27 cellular contexts compared by ENCODE assay signal in the genomic region with DNA sequence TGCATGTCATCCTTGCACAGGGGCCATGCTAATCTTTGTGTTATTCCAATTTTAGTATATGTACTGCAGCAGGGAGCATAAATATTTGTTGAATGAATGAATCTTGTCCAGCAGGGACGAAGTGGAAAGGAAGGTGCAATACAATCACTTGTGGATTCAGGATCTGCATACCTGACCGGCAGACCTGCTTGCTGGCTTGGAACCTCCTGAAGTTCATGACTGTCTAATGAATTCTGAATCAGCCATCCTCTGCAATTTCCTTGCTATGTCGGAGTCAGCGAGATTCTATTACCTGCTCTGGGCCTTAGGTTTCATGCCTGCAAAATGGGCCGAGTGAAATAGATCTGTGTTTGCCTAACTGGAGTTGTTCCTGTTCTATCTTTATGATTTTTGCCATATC. TPM values are rescaled to one million over a fixed set of nuclear protein-coding genes. Genes with fewer than 3 reads are reported as not detected.
A peak's percentile ranks its signal among the peaks of the same experiment; 100 is the strongest.
DNase-seq lines count a peak whose midpoint lies in the region; ATAC-seq and TF ChIP-seq lines count a peak whose summit lies in the region.
"Had no signal": no experiment of that assay in that cellular context is flagged by ENCODE, and none has a peak within 500 bp of the region (broad histone marks: within the 10 kb centered on the region; RNA-seq: fewer than 3 reads in every experiment).

No MANE protein-coding gene starts in this region.

- H3K4me2 ChIP-seq in OCI-LY3 (ENCODE audit: low read length) = 0 out of 2 replicates have a peak overlapping the region, but pooled peaks have one; percentile 2
- H3K4me2 ChIP-seq: PC-9 had no signal

- peak overlapping the region; percentile 7 for H3K27ac Mint-ChIP-seq in activated CD4-positive, alpha-beta T cell treated with anti-CD3 and anti-CD28 coated beads, Interleukin-2, amount 10 ng/mL, durations not matched to agents 24 days and 14 days
- peak overlapping the region; percentile 2 for H3K27ac Mint-ChIP-seq in activated CD4-positive, alpha-beta memory T cell treated with anti-CD3 and anti-CD28 coated beads, Interleukin-2, amount 10 ng/mL, durations not matched to agents 7 days and 5 days

- no peaks in the 10 kb centered on the region for H3K9me3 Mint-ChIP-seq in activated CD4-positive, alpha-beta T cell treated with anti-CD3 and anti-CD28 coated beads, Interleukin-2, amount 10 ng/mL, durations not matched to agents 24 days and 14 days
- no peaks in the 10 kb centered on the region for H3K9me3 Mint-ChIP-seq in activated CD4-positive, alpha-beta memory T cell treated with anti-CD3 and anti-CD28 coated beads, Interleukin-2, amount 10 ng/mL, durations not matched to agents 7 days and 5 days
- H3K9me3 Mint-ChIP-seq: CD8-positive, alpha-beta T cell had no signal

- no peak for TF ChIP-seq CTCF in OCI-LY3 (IDR thresholded peaks at IDR 0.05; ENCODE audit: low read depth, low read length)

- POLR2A ChIA-PET in activated CD4-positive, alpha-beta memory T cell treated with anti-CD3 and anti-CD28 coated beads, Interleukin-2, amount 10 ng/mL, durations not matched to agents 7 days and 5 days (lab: Charles Lee) = interaction anchor here (14.7 kb wide), 1 partner anchor 19 kb away, joined by 351 read pairs; a partner anchor contains a TSS

- H3K27me3 ChIP-seq in OCI-LY3 (ENCODE audit: low read depth, low read length) = no peaks in the 10 kb centered on the region
- no peaks in the 10 kb centered on the region for H3K27me3 ChIP-seq in MG63
- H3K27me3 ChIP-seq: SJSA1 had no signal

- no peaks in the 10 kb centered on the region for H3K27me3 Mint-ChIP-seq in activated CD4-positive, alpha-beta T cell treated with anti-CD3 and anti-CD28 coated beads, Interleukin-2, amount 10 ng/mL, durations not matched to agents 24 days and 14 days
- H3K27me3 Mint-ChIP-seq in activated CD4-positive, alpha-beta memory T cell treated with anti-CD3 and anti-CD28 coated beads, Interleukin-2, amount 10 ng/mL, durations not matched to agents 7 days and 5 days = no peaks in the 10 kb centered on the region
- H3K27me3 Mint-ChIP-seq: B cell had no signal

- H3K79me2 ChIP-seq in OCI-LY3 (ENCODE audit: low read length) = no peaks in the 10 kb centered on the region

- no peak overlapping the region for H3K4me3 Mint-ChIP-seq in activated CD4-positive, alpha-beta T cell treated with anti-CD3 and anti-CD28 coated beads, Interleukin-2, amount 10 ng/mL, durations not matched to agents 24 days and 14 days
- H3K4me3 Mint-ChIP-seq in activated CD4-positive, alpha-beta memory T cell treated with anti-CD3 and anti-CD28 coated beads, Interleukin-2, amount 10 ng/mL, durations not matched to agents 7 days and 5 days = no peak overlapping the region
- H3K4me3 Mint-ChIP-seq: CD8-positive, alpha-beta T cell had no signal

- no peak for DNase-seq in activated CD4-positive, alpha-beta T cell treated with anti-CD3 and anti-CD28 coated beads, Interleukin-2, amount 10 ng/mL, durations not matched to agents 24 days and 14 days
- DNase-seq in activated CD4-positive, alpha-beta T cell treated with anti-CD3 and anti-CD28 coated beads for 4 hours = no peak
- DNase-seq in activated CD4-positive, alpha-beta memory T cell treated with anti-CD3 and anti-CD28 coated beads, Interleukin-2, amount 10 ng/mL, durations not matched to agents 7 days and 5 days = no peak
- peak; percentile 74 for DNase-seq in kidney tubule cell (ENCODE audit: low spot score)
- no peak for DNase-seq in HPDE6-E6E7 (ENCODE audit: extremely low spot score)
- DNase-seq in MG63 = no peak
- DNase-seq: Caco-2; CD8-positive, alpha-beta T cell; DMS 273 treated with DMSO at 0.1 percent for 48 hours; DMS79; GF-D8; H7; KG1; MM.1S; NCI-H1417; NCI-H1694; NCI-H2029 treated with DMSO at 0.1 percent for 48 hours; NCI-H2227 treated with DMSO at 0.1 percent for 48 hours; NCI-H69; PC-9; Right ventricle myocardium superior had no signal

- no peak overlapping the region for H3K27ac ChIP-seq in OCI-LY3 (ENCODE audit: low read length)
- H3K27ac ChIP-seq: 22Rv1, C4-2B, PC-9, SJSA1 had no signal

- H4K20me1 ChIP-seq in OCI-LY3 (ENCODE audit: insufficient read depth, low read length) = no peaks in the 10 kb centered on the region

- no peak for ATAC-seq in GM21360 (IDR thresholded peaks at IDR 0.05; ENCODE audit: unreplicated experiment)
- ATAC-seq: CD8-positive, alpha-beta T cell had no signal

- H3K4me1 Mint-ChIP-seq in activated CD4-positive, alpha-beta T cell treated with anti-CD3 and anti-CD28 coated beads, Interleukin-2, amount 10 ng/mL, durations not matched to agents 24 days and 14 days = peaks cover 47% of the 10 kb centered on the region
- H3K4me1 Mint-ChIP-seq in activated CD4-positive, alpha-beta memory T cell treated with anti-CD3 and anti-CD28 coated beads, Interleukin-2, amount 10 ng/mL, durations not matched to agents 7 days and 5 days = peaks cover 67% of the 10 kb centered on the region

- no peaks in the 10 kb centered on the region for H3K36me3 Mint-ChIP-seq in activated CD4-positive, alpha-beta T cell treated with anti-CD3 and anti-CD28 coated beads, Interleukin-2, amount 10 ng/mL, durations not matched to agents 24 days and 14 days (ENCODE audit: low read depth)
- peaks cover under 1% of the 10 kb centered on the region for H3K36me3 Mint-ChIP-seq in activated CD4-positive, alpha-beta memory T cell treated with anti-CD3 and anti-CD28 coated beads, Interleukin-2, amount 10 ng/mL, durations not matched to agents 7 days and 5 days (ENCODE audit: low read depth)
- H3K36me3 Mint-ChIP-seq: CD8-positive, alpha-beta T cell had no signal

- 0 out of 2 replicates have a peak overlapping the region, but pooled peaks have one; percentile 8 for H2AFZ ChIP-seq in OCI-LY3 (ENCODE audit: low read depth, low read length)
- H2AFZ ChIP-seq: PC-9 had no signal

- peaks cover 60% of the 10 kb centered on the region for H3K4me1 ChIP-seq in OCI-LY3 (ENCODE audit: low read length)

- no peak overlapping the region for H3K4me3 ChIP-seq in OCI-LY3 (ENCODE audit: low read length)
- no peak overlapping the region for H3K4me3 ChIP-seq in MG63
- H3K4me3 ChIP-seq: PC-9, SJSA1 had no signal

- H3K9ac ChIP-seq in OCI-LY3 (ENCODE audit: low read length) = 0 out of 2 replicates have a peak overlapping the region, but pooled peaks have one; percentile 6

- H3K9me3 ChIP-seq in OCI-LY3 (ENCODE audit: insufficient read depth, low read length) (no peaks in the 10 kb centered on the region), MG63 (no peaks in the 10 kb centered on the region)
- H3K9me3 ChIP-seq: Caco-2, SJSA1 had no signal

- H3K36me3 ChIP-seq in OCI-LY3 (replicated peaks; ENCODE audit: low read depth, low read length) (no peaks in the 10 kb centered on the region), MG63 (no peaks in the 10 kb centered on the region)
- H3K36me3 ChIP-seq: SJSA1 had no signal

- CTCF ChIA-PET in activated CD4-positive, alpha-beta memory T cell treated with anti-CD3 and anti-CD28 coated beads, Interleukin-2, amount 10 ng/mL, durations not matched to agents 7 days and 5 days (lab: Charles Lee) = no interaction called here

- intact Hi-C loops in activated CD4-positive, alpha-beta T cell treated with anti-CD3 and anti-CD28 coated beads, Interleukin-2, amount 10 ng/mL, durations not matched to agents 24 days and 14 days (cut with micrococcal nuclease) = no loop called here

RNA-seq across cellular contexts. Expression of a gene that starts 17.4 kb away (rescaled TPM):
- total RNA-seq in activated CD4-positive, alpha-beta T cell treated with anti-CD3 and anti-CD28 coated beads, Interleukin-2, amount 10 ng/mL, durations not matched to agents 24 days and 14 days = 140 TPM in 2 replicates
- total RNA-seq in activated CD4-positive, alpha-beta memory T cell treated with anti-CD3 and anti-CD28 coated beads, Interleukin-2, amount 10 ng/mL, durations not matched to agents 7 days and 5 days = 10 to 100 TPM; 81.0 to 83.1 TPM
- total RNA-seq in MG63 (2014; rRNA removed; shearing (Covaris generic); ENCODE audit: low replicate concordance) = 9.2 and 15.3 TPM in 2 replicates
